11 cellular contexts compared by ENCODE assay signal in genomic region chr6:98880486-98880885, GRCh38. TPM values are rescaled to one million over a fixed set of nuclear protein-coding genes. Genes with fewer than 3 reads are reported as not detected.
DNase-seq lines count a peak whose midpoint lies in the region; ATAC-seq, FAIRE-seq and TF ChIP-seq lines count a peak whose summit lies in the region.
"Had no signal": no experiment of that assay in that cellular context is flagged by ENCODE, and none has a peak within 500 bp of the region (broad histone marks: within the 10 kb centered on the region; RNA-seq: fewer than 3 reads in every experiment).

No MANE protein-coding gene starts in this region.

- H2AFZ ChIP-seq in GM12878 (ENCODE audit: control insufficient read depth, low read depth, low read length): no peak overlapping the region

- H3K27me3 ChIP-seq in GM12878 (replicated peaks in 1 of 2; ENCODE audit: control insufficient read depth in 2 of 2, insufficient read depth in 2 of 2, low read length in 1 of 2): no peaks in the 10 kb centered on the region
- no peaks in the 10 kb centered on the region for H3K27me3 ChIP-seq in MG63
- no peaks in the 10 kb centered on the region for H3K27me3 ChIP-seq in psoas muscle (ENCODE audit: insufficient read depth in 3 of 3, low read length in 2 of 3)

- no peak overlapping the region for H3K27ac ChIP-seq in GM12878 (ENCODE audit: control insufficient read depth, insufficient read depth)
- H3K27ac ChIP-seq in psoas muscle: no peak overlapping the region

- ATAC-seq in GM18873 (IDR thresholded peaks at IDR 0.05; ENCODE audit: low FRiP score, unreplicated experiment) (peak; percentile 85), GM21528 (IDR thresholded peaks at IDR 0.05; ENCODE audit: low FRiP score, unreplicated experiment) (peak; percentile 88), HG03196 (IDR thresholded peaks at IDR 0.05; ENCODE audit: unreplicated experiment) (peak; percentile 86), GM12878 (peak; percentile 97), psoas muscle (no peak)
- ATAC-seq: WTC11 had no signal

- CTCF ChIA-PET in GM12878 (lab: Yijun Ruan, JAX): interaction anchor here (0.6 to 1.5 kb wide), 4 partner anchors 10 to 274 kb away, joined by 3 read pairs; no protein-coding TSS in a partner anchor

- POLR2A ChIA-PET in GM12878 (lab: Charles Lee): no interaction called here

- no peak overlapping the region for H3K9ac ChIP-seq in GM12878 (ENCODE audit: control insufficient read depth, insufficient read depth, low read length)

- peak; percentile 64 for FAIRE-seq in GM12878 (lab: Jason Lieb, UNC)

- SMC1A ChIA-PET in GM12878 (lab: Charles Lee; ENCODE audit: uncharacterized antibody, unreplicated experiment): interaction anchor here (0.5 to 2.0 kb wide), 7 partner anchors 8 to 214 kb away, joined by 3 to 7 read pairs (median 3); no protein-coding TSS in a partner anchor

- H3K79me2 ChIP-seq in GM12878 (ENCODE audit: control insufficient read depth, insufficient read depth, low read length): no peaks in the 10 kb centered on the region

- H3K4me2 ChIP-seq in GM12878 (ENCODE audit: control insufficient read depth, insufficient read depth): peak overlapping the region; percentile 4; the same call in 1 of the 2 replicates

- no TSS peak for BruUV-seq in GM12878 (replicated peaks; lab: Mats Ljungman, UMichigan)

- no peaks in the 10 kb centered on the region; a peak in 1 of 4 replicates for H3K36me3 ChIP-seq in GM12878 (ENCODE audit: control insufficient read depth in 2 of 2, insufficient read depth in 2 of 2, low read length in 1 of 2)
- peaks cover 3% of the 10 kb centered on the region; the same call in 1 of the 2 replicates for H3K36me3 ChIP-seq in MG63
- peaks cover 0 to 16% of the 10 kb centered on the region in 2 donors for H3K36me3 ChIP-seq in psoas muscle (ENCODE audit: insufficient read depth in 1 of 2, low read depth in 1 of 2)

- H3K9me3 ChIP-seq in GM12878 (replicated peaks; ENCODE audit: control insufficient read depth, insufficient read depth, low read length) (no peaks in the 10 kb centered on the region), MG63 (no peaks in the 10 kb centered on the region), psoas muscle (no peaks in the 10 kb centered on the region)

- TF ChIP-seq EP300 in GM12878 (IDR thresholded peaks at IDR 0.05; ENCODE audit: borderline replicate concordance in 1 of 2, control insufficient read depth in 1 of 2, low read depth in 2 of 2, low read length in 2 of 2): 0 out of 4 replicates have a peak, but pooled peaks of 1 of the 2 experiments have one; percentile 40

- H4K20me1 ChIP-seq in GM12878 (ENCODE audit: control insufficient read depth, insufficient read depth): no peaks in the 10 kb centered on the region

- H3K4me3 ChIP-seq in GM12878 (no peak overlapping the region), MG63 (no peak overlapping the region), psoas muscle (no peak overlapping the region)

- intact Hi-C loops in GM12878 (cut with micrococcal nuclease; ENCODE audit: unreplicated experiment): no loop called here
- intact Hi-C loops in psoas muscle (cut with DNase I): no loop called here

- no peak for TF ChIP-seq POLR2A in GM12878 (IDR thresholded peaks at IDR 0.05; ENCODE audit: low read depth, low read length)

- DNase-seq in GM12878 (ENCODE audit: low read depth, low spot score) (peak; percentile 32), MG63 (no peak), psoas muscle (no peak), anterior cingulate cortex (lab: John Stamatoyannopoulos, UW) (no peak)
- DNase-seq: GDM1 had no signal

- in situ Hi-C loops in GM12878 (cut with MboI): no loop called here

- TF ChIP-seq RAD21 in GM12878 (IDR thresholded peaks at IDR 0.05; ENCODE audit: insufficient read depth, low read depth, low read length): no peak

- TF ChIP-seq CTCF in GM12878 (IDR thresholded peaks at IDR 0.05 in 2 of 3, conservative IDR thresholded peaks at IDR 0.05 in 1 of 3; ENCODE audit: control insufficient read depth in 2 of 3, extremely low read depth in 1 of 3, insufficient read depth in 1 of 3, low read depth in 3 of 3, low read length in 3 of 3): no peak
- no peak for TF ChIP-seq CTCF in psoas muscle (IDR thresholded peaks at IDR 0.05)

- H3K4me1 ChIP-seq in GM12878 (ENCODE audit: control insufficient read depth, insufficient read depth, low read length) (no peaks in the 10 kb centered on the region; the same call in 1 of the 2 replicates), psoas muscle (no peaks in the 10 kb centered on the region)

- RAD21 ChIA-PET in GM12878 (lab: Charles Lee; ENCODE audit: unreplicated experiment): interaction anchor here (0.9 kb wide), 1 partner anchor 71 kb away, joined by 3 read pairs; no protein-coding TSS in a partner anchor

TF ChIP-seq in GM12878, 131 proteins besides CTCF, POLR2A, EP300 and RAD21 (continues in another document):
- TF ChIP-seq SMARCA5 (IDR thresholded peaks at IDR 0.05): no peak
- no peak for TF ChIP-seq GABPA (IDR thresholded peaks at IDR 0.05; ENCODE audit: low read depth)
- no peak for TF ChIP-seq BACH1 (IDR thresholded peaks at IDR 0.05; ENCODE audit: borderline replicate concordance)
- no peak for TF ChIP-seq ZNF384 (IDR thresholded peaks at IDR 0.05; ENCODE audit: borderline replicate concordance, low read depth, low read length)
- TF ChIP-seq IKZF2 (IDR thresholded peaks at IDR 0.05): peak; percentile 59 to 76; a peak in 3 of 4 replicates
- no peak for TF ChIP-seq ZNF274 (IDR thresholded peaks at IDR 0.05; ENCODE audit: insufficient read depth, insufficient read length)
- TF ChIP-seq DPF2 (IDR thresholded peaks at IDR 0.05): 0 out of 2 replicates have a peak, but pooled peaks have one; percentile 30
- TF ChIP-seq IKZF1 (conservative IDR thresholded peaks at IDR 0.05): peak; percentile 54; the same call in 1 of the 2 replicates
- TF ChIP-seq PKNOX1 (IDR thresholded peaks at IDR 0.05): peak; percentile 63
- peak; percentile 92 for TF ChIP-seq MEF2B (IDR thresholded peaks at IDR 0.05; ENCODE audit: partially characterized antibody, poor library complexity, severe bottlenecking)
- TF ChIP-seq POU2F2 (IDR thresholded peaks at IDR 0.05; ENCODE audit: borderline replicate concordance, low read depth, low read length): no peak
- peak; percentile 78; the same call in 1 of the 2 replicates for TF ChIP-seq BCL11A (IDR thresholded peaks at IDR 0.05; ENCODE audit: low read depth, low read length)
- peak in 1 of 2 experiments; percentile 6; a peak in 1 of 4 replicates for TF ChIP-seq BHLHE40 (IDR thresholded peaks at IDR 0.05; ENCODE audit: borderline replicate concordance in 1 of 2, low read depth in 2 of 2, low read length in 1 of 2)
- peak; percentile 27; the same call in 1 of the 2 replicates for TF ChIP-seq ATF7 (IDR thresholded peaks at IDR 0.05; ENCODE audit: low read depth)
- TF ChIP-seq NR2F1 (conservative IDR thresholded peaks at IDR 0.05): peak; percentile 80; the same call in 1 of the 2 replicates
- peak; percentile 41; the same call in 1 of the 2 replicates for TF ChIP-seq RUNX3 (IDR thresholded peaks at IDR 0.05; ENCODE audit: low read length)
- TF ChIP-seq STAT1 (conservative IDR thresholded peaks at IDR 0.05): no peak
- TF ChIP-seq MTA2 (IDR thresholded peaks at IDR 0.05; ENCODE audit: low read depth): peak; percentile 98
- TF ChIP-seq TCF7 (IDR thresholded peaks at IDR 0.05; ENCODE audit: borderline replicate concordance): peak; percentile 67; the same call in 1 of the 2 replicates

RNA-seq across cellular contexts. Expression of gene POU3F2, which starts 46.1 kb away (rescaled TPM):
- total RNA-seq in GM12878 (2013; cell fraction: nucleolus; rRNA removed): not detected in 2 replicates
- not detected in 2 replicates for total RNA-seq in GM12878 (2014; rRNA removed)
- not detected in 2 replicates for total RNA-seq in GM12878 (2014; rRNA removed; fragmentation: Illumina TruSeq; extraction: Trizol)
- not detected in 2 replicates for total RNA-seq in GM12878 (2021)
- not detected for polyA plus RNA-seq in GM12878 (2011; ENCODE audit: low read depth)
- not detected in 2 replicates for polyA plus RNA-seq in GM12878 (2011; rRNA removed)
- not detected in 2 replicates for polyA plus RNA-seq in GM12878 (2011; cell fraction: cytosol; rRNA removed)
- not detected in 2 replicates for polyA plus RNA-seq in GM12878 (2011; cell fraction: nucleus; rRNA removed)
- polyA plus RNA-seq in GM12878 (2012): 0.01 TPM in 1 of 2 replicates, not detected in the other
- polyA plus RNA-seq in GM12878 (2014; fragmentation: Illumina TruSeq; extraction: Trizol): not detected in 2 replicates
- polyA plus RNA-seq in GM12878 (2014; fragmentation: Nextera tagmentation; extraction: Ambion mirVana): not detected
- not detected in 2 replicates for polyA plus RNA-seq in GM12878 (2014; rRNA removed)
- not detected for polyA plus RNA-seq in GM12878 (2016; fragmentation: Nextera tagmentation; extraction: Ambion mirVana)
- not detected in 2 replicates for polyA minus RNA-seq in GM12878 (2011; rRNA and poly(A)+ RNA removed)
- polyA minus RNA-seq in GM12878 (2011; cell fraction: cytosol; rRNA and poly(A)+ RNA removed): not detected in 2 replicates
- polyA minus RNA-seq in GM12878 (2011; cell fraction: nucleus; rRNA and poly(A)+ RNA removed): not detected in 2 replicates
- total RNA-seq in MG63 (2014; rRNA removed; shearing (Covaris generic); ENCODE audit: low replicate concordance): 0.30 TPM in 1 of 2 replicates, not detected in the other
- total RNA-seq in psoas muscle: not detected
- under 1 TPM in 1 of 3 donors, not detected in 2; 0.01 TPM for polyA plus RNA-seq in psoas muscle
- total RNA-seq: fibroblast of lung, lung microvascular endothelial cell had no signal
- polyA plus RNA-seq: fibroblast of lung had no signal

Comparison
In these comparisons a context has a peak if more than half of its experiments do, and no peak if none do; other contexts are left out.
1. ATAC-seq: peak in GM18873 (single experiment), GM21528 (single experiment), HG03196 (single experiment) and GM12878 (single experiment); none in psoas muscle (0 of 4).